24 cellular contexts compared by ENCODE assay signal in genomic region chr16:77234611-77235010, GRCh38. TPM values are rescaled to one million over a fixed set of nuclear protein-coding genes. Genes with fewer than 3 reads are reported as not detected.
DNase-seq lines count a peak whose midpoint lies in the region; ATAC-seq and TF ChIP-seq lines count a peak whose summit lies in the region.
"Had no signal": no experiment of that assay in that cellular context is flagged by ENCODE, and none has a peak within 500 bp of the region (broad histone marks: within the 10 kb centered on the region; RNA-seq: fewer than 3 reads in every experiment).

No MANE protein-coding gene starts in this region.

- no peak overlapping the region for H2BK120ac ChIP-seq in mesendoderm (ENCODE audit: low read depth, low read length)

- H3K79me2 ChIP-seq in GM23338 (replicated peaks; ENCODE audit: insufficient read depth) (no peaks in the 10 kb centered on the region), mesendoderm (ENCODE audit: control insufficient read depth, insufficient read depth, low read length) (no peaks in the 10 kb centered on the region)

- H3K9me2 ChIP-seq in GM23338 (ENCODE audit: insufficient read depth) = no peaks in the 10 kb centered on the region

- H3K4me1 ChIP-seq in GM23338 (ENCODE audit: insufficient read depth) (peaks cover 36% of the 10 kb centered on the region), mesendoderm (ENCODE audit: control insufficient read depth, low read depth, low read length) (no peaks in the 10 kb centered on the region), heart right ventricle (peaks cover 0 to 4% (median 0%) of the 10 kb centered on the region in 9 donors)
- H3K4me1 ChIP-seq: gastrocnemius medialis had no signal

- no peak overlapping the region for H3K4me3 Mint-ChIP-seq in GM23338
- H3K4me3 Mint-ChIP-seq: stimulated activated naive B cell treated with anti-CD40 and anti-IgM and Interleukin-4, amounts not matched to agents 10 μg/mL and 1 μg/mL and 100 μg/mL, for 72 hours had no signal

- intact Hi-C loops in heart right ventricle (cut with DNase I) = loop anchor here in 6 of 10 donors (2.0 to 10.0 kb wide), 8 partner anchors 348 to 860 kb away; partner anchors contain the start of gene WWOX (in 2 of the 6)
- intact Hi-C loops in cardiac septum (cut with DNase I) = loop anchor here (10.0 kb wide), 2 partner anchors 430 to 760 kb away; no protein-coding TSS in a partner anchor

- H4K20me1 ChIP-seq in GM23338 (replicated peaks; ENCODE audit: insufficient read depth) = no peaks in the 10 kb centered on the region

- no peaks in the 10 kb centered on the region for H3K36me3 Mint-ChIP-seq in GM23338 (ENCODE audit: low read depth)
- H3K36me3 Mint-ChIP-seq: stimulated activated naive B cell treated with anti-CD40 and anti-IgM and Interleukin-4, amounts not matched to agents 10 μg/mL and 1 μg/mL and 100 μg/mL, for 72 hours had no signal

- no peak overlapping the region for H3K9ac ChIP-seq in mesendoderm (ENCODE audit: low read length)

- H3K4me3 ChIP-seq in GM23338 (no peak overlapping the region), mesendoderm (ENCODE audit: low read length) (no peak overlapping the region), heart right ventricle (no peak overlapping the region)
- H3K4me3 ChIP-seq: gastrocnemius medialis, thyroid gland had no signal

- no peak overlapping the region for H3K23ac ChIP-seq in mesendoderm (ENCODE audit: low read length)

- H3K9me3 ChIP-seq in heart right ventricle = no peaks in the 10 kb centered on the region
- H3K9me3 ChIP-seq: gastrocnemius medialis, thyroid gland had no signal

- no peak overlapping the region for H3K27ac ChIP-seq in GM23338 (ENCODE audit: low read depth)
- H3K27ac ChIP-seq in mesendoderm (ENCODE audit: low read depth, low read length) = no peak overlapping the region
- H3K27ac ChIP-seq in heart right ventricle = no peak overlapping the region
- H3K27ac ChIP-seq: gastrocnemius medialis, thyroid gland had no signal

- peak overlapping the region; percentile 21; the same call in 1 of the 2 replicates for H3K27ac Mint-ChIP-seq in GM23338
- H3K27ac Mint-ChIP-seq: stimulated activated naive B cell treated with anti-CD40 and anti-IgM and Interleukin-4, amounts not matched to agents 10 μg/mL and 1 μg/mL and 100 μg/mL, for 72 hours had no signal

- H3K27me3 ChIP-seq in GM23338 (ENCODE audit: insufficient read depth) (peaks cover 6% of the 10 kb centered on the region; the same call in 1 of the 2 replicates), mesendoderm (ENCODE audit: insufficient read depth, low read length, poor library complexity) (no peaks in the 10 kb centered on the region), heart right ventricle (peaks cover 0 to 12% (median 9%) of the 10 kb centered on the region in 7 donors)
- H3K27me3 ChIP-seq: gastrocnemius medialis, thyroid gland had no signal

- H2AK5ac ChIP-seq in mesendoderm (ENCODE audit: low read length) = no peak overlapping the region

- H3K4me1 Mint-ChIP-seq in GM23338 = peaks cover 31% of the 10 kb centered on the region

- H3K56ac ChIP-seq in mesendoderm (ENCODE audit: low read length) = no peak overlapping the region

- no peaks in the 10 kb centered on the region for H3K9me3 Mint-ChIP-seq in GM23338
- H3K9me3 Mint-ChIP-seq: stimulated activated naive B cell treated with anti-CD40 and anti-IgM and Interleukin-4, amounts not matched to agents 10 μg/mL and 1 μg/mL and 100 μg/mL, for 72 hours had no signal

- H3K4me2 ChIP-seq in GM23338 (peak overlapping the region; percentile 46; the same call in 1 of the 2 replicates), mesendoderm (ENCODE audit: low read length) (no peak overlapping the region)

- H3K27me3 Mint-ChIP-seq in GM23338 (ENCODE audit: insufficient read depth, low read depth, poor library complexity) = no peaks in the 10 kb centered on the region

- H3K4ac ChIP-seq in mesendoderm (ENCODE audit: low read depth, low read length) = no peak overlapping the region

- no peak overlapping the region for H4K5ac ChIP-seq in mesendoderm (ENCODE audit: low read length)

- 0 out of 2 replicates have a peak, but pooled peaks cover 4% of the 10 kb centered on the region for H3F3A ChIP-seq in GM23338 (replicated peaks; ENCODE audit: low read depth)

- TF ChIP-seq CTCF in GM23338 (conservative IDR thresholded peaks at IDR 0.05; ENCODE audit: low read depth in 2 of 2) (no peak), heart right ventricle (IDR thresholded peaks at IDR 0.05) (no peak)

- no peak overlapping the region for H3K18ac ChIP-seq in mesendoderm (ENCODE audit: low read length)

- H3K36me3 ChIP-seq in GM23338 (ENCODE audit: insufficient read depth) (no peaks in the 10 kb centered on the region), mesendoderm (ENCODE audit: control insufficient read depth, insufficient read depth, low read length) (no peaks in the 10 kb centered on the region), heart right ventricle (no peaks in the 10 kb centered on the region)
- H3K36me3 ChIP-seq: gastrocnemius medialis, thyroid gland had no signal

- H4K8ac ChIP-seq in mesendoderm (ENCODE audit: low read depth, low read length) = no peak overlapping the region

- no CpG with 5 or more reads among the region's 11 CpGs for WGBS in mesendoderm (ENCODE audit: extremely low coverage, insufficient coverage, low lambda C conversion rate)
- WGBS in heart right ventricle, 2 donors = 39 to 43% methylated on average over 11 of the region's 11 CpGs

- H2BK5ac ChIP-seq in mesendoderm (ENCODE audit: low read length) = no peak overlapping the region

- peak; percentile 50 for ATAC-seq in GM23338
- no peak for ATAC-seq in heart right ventricle
- ATAC-seq: gastrocnemius medialis; left ventricle myocardium superior; right cardiac atrium; stimulated activated naive B cell treated with anti-CD40 and anti-IgM and Interleukin-4, amounts not matched to agents 10 μg/mL and 1 μg/mL and 100 μg/mL, for 72 hours had no signal

- no peak overlapping the region for H2BK15ac ChIP-seq in mesendoderm (replicated peaks; ENCODE audit: low read depth)

- H2AFZ ChIP-seq in GM23338 = no peak overlapping the region

- peak; percentile 69 for DNase-seq in GM23338 (ENCODE audit: low spot score)
- DNase-seq in NCI-H82 (lab: John Stamatoyannopoulos, UW) = peak; percentile 92
- peak; percentile 59 for DNase-seq in dermis blood vessel endothelial cell
- peak; percentile 74 for DNase-seq in mesendoderm
- no peak for DNase-seq in heart right ventricle
- no peak for DNase-seq in NCI-H526 treated with DMSO at 0.1 percent for 48 hours (lab: John Stamatoyannopoulos, UW)
- no peak for DNase-seq in SKM-1 (lab: John Stamatoyannopoulos, UW; ENCODE audit: unreplicated experiment)
- DNase-seq in cardiac septum (ENCODE audit: low spot score) = no peak
- DNase-seq: activated CD4-positive, alpha-beta T cell treated with anti-CD3 and anti-CD28 coated beads, Interleukin-2, amount 50 U/mL, for 1 hour; activated naive CD4-positive, alpha-beta T cell; activated T-cell treated with anti-CD3 and anti-CD28 coated beads for 4 hours; aorta; gastrocnemius medialis; HCEC 1CT; left ventricle myocardium superior; NCI-H1092; NCI-H2081 treated with DMSO at 0.1 percent for 48 hours; NCI-H748 treated with DMSO at 0.1 percent for 48 hours; nucleus accumbens; right cardiac atrium; stimulated activated CD4-positive, alpha-beta T cell treated with anti-CD3 and anti-CD28 coated beads, Interleukin-15, amount 100 ng/mL, for 24 hours; stimulated activated naive B cell treated with anti-CD40 and anti-IgM and Interleukin-4, amounts not matched to agents 10 μg/mL and 1 μg/mL and 100 μg/mL, for 72 hours; SW 1271; thyroid gland had no signal

- no peaks in the 10 kb centered on the region for H3K79me1 ChIP-seq in mesendoderm (ENCODE audit: low read length)

TF ChIP-seq in GM23338, 12 proteins besides CTCF, POLR2A, EP300 and RAD21:
- TF ChIP-seq, protein P1, sequence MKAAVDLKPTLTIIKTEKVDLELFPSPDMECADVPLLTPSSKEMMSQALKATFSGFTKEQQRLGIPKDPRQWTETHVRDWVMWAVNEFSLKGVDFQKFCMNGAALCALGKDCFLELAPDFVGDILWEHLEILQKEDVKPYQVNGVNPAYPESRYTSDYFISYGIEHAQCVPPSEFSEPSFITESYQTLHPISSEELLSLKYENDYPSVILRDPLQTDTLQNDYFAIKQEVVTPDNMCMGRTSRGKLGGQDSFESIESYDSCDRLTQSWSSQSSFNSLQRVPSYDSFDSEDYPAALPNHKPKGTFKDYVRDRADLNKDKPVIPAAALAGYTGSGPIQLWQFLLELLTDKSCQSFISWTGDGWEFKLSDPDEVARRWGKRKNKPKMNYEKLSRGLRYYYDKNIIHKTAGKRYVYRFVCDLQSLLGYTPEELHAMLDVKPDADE (IDR thresholded peaks at IDR 0.05) = no peak
- 0 out of 2 replicates have a peak, but pooled peaks have one; percentile 15 for TF ChIP-seq CREB1 (CRISPR knock-in tag; IDR thresholded peaks at IDR 0.05; ENCODE audit: low read depth)

RNA-seq across cellular contexts. Expression of gene SYCE1L, which starts 35.4 kb away (rescaled TPM):
- total RNA-seq in GM23338 (2014; rRNA removed; shearing (Covaris generic)) = 0.74 and 3.9 TPM in 2 replicates
- 5.8 and 5.9 TPM in 2 replicates for polyA plus RNA-seq in GM23338 (2016; fragmentation: Nextera tagmentation; extraction: Ambion mirVana)
- 3.0 and 3.4 TPM in 2 replicates for total RNA-seq in dermis blood vessel endothelial cell
- 2.7 TPM for polyA plus RNA-seq in mesendoderm (2013, experiment 1 of 2)
- polyA plus RNA-seq in mesendoderm (2013, experiment 2 of 2) = 3.6 TPM
- total RNA-seq in heart right ventricle = 1 to 10 TPM in 4 of 10 donors, under 1 TPM in 4, not detected in 2; 0.81 to 2.7 (median 0.99) TPM
- 1 to 10 TPM in 1 of 2 donors, under 1 TPM in 1; 0.90 to 1.2 TPM for polyA plus RNA-seq in heart right ventricle
- 0.83 TPM for total RNA-seq in cardiac septum
- total RNA-seq: gastrocnemius medialis had no signal

RNA-seq across cellular contexts. Expression of gene MON1B, which starts 43.6 kb away (rescaled TPM):
- total RNA-seq in GM23338 (2014; rRNA removed; shearing (Covaris generic)) = 23.7 and 30.2 TPM in 2 replicates
- polyA plus RNA-seq in GM23338 (2016; fragmentation: Nextera tagmentation; extraction: Ambion mirVana) (9.7 and 10.0 TPM in 2 replicates), heart right ventricle (10 to 100 TPM in 1 of 2 donors, 1 to 10 TPM in 1; 8.8 to 10.8 TPM)
- total RNA-seq in dermis blood vessel endothelial cell (11.1 and 14.8 TPM in 2 replicates), heart right ventricle (10 to 100 TPM; 15.8 to 26.4 (median 17.6) TPM), cardiac septum (21.3 TPM)
- polyA plus RNA-seq in mesendoderm (2013, experiment 1 of 2) = 15.6 TPM
- 15.6 TPM for polyA plus RNA-seq in mesendoderm (2013, experiment 2 of 2)

Comparison
In these comparisons a context has a peak if more than half of its experiments do, and no peak if none do; other contexts are left out.
1. DNase-seq: peak in GM23338 (single experiment), NCI-H82 (single experiment), dermis blood vessel endothelial cell (single experiment) and mesendoderm (single experiment); none in heart right ventricle (0 of 2), NCI-H526 treated with DMSO at 0.1 percent for 48 hours (single experiment), SKM-1 (single experiment) and cardiac septum (single experiment).